ENCODE assay signal across 8 cellular contexts in genomic region chr4:18020145-18020670, GRCh38. TPM values are rescaled to one million over a fixed set of nuclear protein-coding genes. Genes with fewer than 3 reads are reported as not detected.
DNase-seq lines count a peak whose midpoint lies in the region; ATAC-seq and TF ChIP-seq lines count a peak whose summit lies in the region.

No MANE protein-coding gene starts in this region.

- peak overlapping the region; percentile 87 to 95 for H3K27ac ChIP-seq in SK-N-SH (ENCODE audit: low read depth in 2 of 2, low read length in 1 of 2)
- H3K27ac ChIP-seq in PC-9: no peak overlapping the region
- peak overlapping the region in 1 of 2 donors; percentile 21 for H3K27ac ChIP-seq in lung (ENCODE audit: low read depth in 1 of 2, low read length in 1 of 2)
- H3K27ac ChIP-seq in tibial artery: peak overlapping the region; percentile 91 to 97

- WGBS in SK-N-SH (ENCODE audit: low lambda C conversion rate): 3% methylated on average over 16 of the region's 16 CpGs
- 5 to 6% methylated on average over 16 of the region's 16 CpGs for WGBS in lung, 2 donors

- CTCF ChIA-PET in SK-N-SH (lab: Yijun Ruan, JAX): interaction anchor here (1.1 to 2.6 kb wide), 2 partner anchors 203 to 346 kb away, joined by 4 to 7 read pairs; no protein-coding TSS in a partner anchor
- CTCF ChIA-PET in PC-9 (lab: Charles Lee): interaction anchor here (0.6 kb wide), 1 partner anchor 24 kb away, joined by 8 read pairs; no protein-coding TSS in a partner anchor

- H3F3A ChIP-seq in SK-N-SH (replicated peaks; ENCODE audit: insufficient read depth) (no peaks in the 10 kb centered on the region), PC-9 (ENCODE audit: insufficient read depth, low read depth) (no peaks in the 10 kb centered on the region)

- no peak for TF ChIP-seq EP300 in SK-N-SH (IDR thresholded peaks at IDR 0.05; ENCODE audit: borderline replicate concordance in 1 of 2, low read depth in 1 of 2, low read length in 1 of 2)

- ATAC-seq in SK-N-SH treated with all-trans-retinoic acid at 6 μM for 48 hours (no peak), lung (ENCODE audit: insufficient read depth, low FRiP score) (no peak), HG02852 (IDR thresholded peaks at IDR 0.05; ENCODE audit: unreplicated experiment) (no peak), HG02763 (IDR thresholded peaks at IDR 0.05; ENCODE audit: unreplicated experiment) (no peak)

- H3K4me2 ChIP-seq in SK-N-SH: peak overlapping the region; percentile 86
- H3K4me2 ChIP-seq in PC-9: peak overlapping the region; percentile 92

- intact Hi-C loops in PC-9 (cut with micrococcal nuclease; ENCODE audit: unreplicated experiment): loop anchor here (5.0 kb wide), 2 partner anchors 208 to 508 kb away; partner anchors contain the start of genes DCAF16, NCAPG and QDPR
- intact Hi-C loops in tibial artery (cut with DNase I; ENCODE audit: low total_unique reads): loop anchor here (5.0 kb wide), 1 partner anchor 208 kb away; the partner anchor contains the start of genes DCAF16 and NCAPG

- peaks cover 55% of the 10 kb centered on the region for H3K79me2 ChIP-seq in SK-N-SH (ENCODE audit: insufficient read depth)
- H3K79me2 ChIP-seq in PC-9 (ENCODE audit: low read depth): peaks cover 45% of the 10 kb centered on the region

- TF ChIP-seq RAD21 in SK-N-SH (IDR thresholded peaks at IDR 0.05; ENCODE audit: low read length): no peak

- BruUV-seq in PC-9 (replicated peaks; lab: Mats Ljungman, UMichigan): no TSS peak

- DNase-seq in SK-N-SH (no peak), PC-9 (peak in 1 of 2 experiments; percentile 5), cardiac fibroblast (ENCODE audit: low read depth in 2 of 2) (peak; percentile 26 to 34), lung (ENCODE audit: low spot score) (no peak), tibial artery (no peak)

- H3K4me3 ChIP-seq in SK-N-SH (ENCODE audit: low read depth in 2 of 2, low read length in 1 of 2) (peak overlapping the region; percentile 92 to 96), PC-9 (peak overlapping the region; percentile 75), cardiac fibroblast (replicated peaks in 1 of 2; ENCODE audit: low read depth in 2 of 2, low read length in 2 of 2) (peak overlapping the region; percentile 80 to 88), lung (peak overlapping the region; percentile 89), tibial artery (peak overlapping the region; percentile 91 to 97)

- H3K9me3 ChIP-seq in SK-N-SH: no peaks in the 10 kb centered on the region
- no peaks in the 10 kb centered on the region for H3K9me3 ChIP-seq in PC-9 (ENCODE audit: insufficient read depth, low read depth)
- no peaks in the 10 kb centered on the region for H3K9me3 ChIP-seq in lung (ENCODE audit: control insufficient read depth in 2 of 2, insufficient read depth in 1 of 2, low read length in 1 of 2)
- H3K9me3 ChIP-seq in tibial artery: no peaks in the 10 kb centered on the region

- H4K20me1 ChIP-seq in SK-N-SH (ENCODE audit: insufficient read depth) (peaks cover 7% of the 10 kb centered on the region; the same call in 1 of the 2 replicates), PC-9 (ENCODE audit: insufficient read depth) (no peaks in the 10 kb centered on the region)

- peaks cover 5 to 9% of the 10 kb centered on the region in 2 experiments; a peak in 3 of 4 replicates for H3K4me1 ChIP-seq in SK-N-SH (ENCODE audit: control insufficient read depth in 1 of 2, insufficient read depth in 2 of 2, low read depth in 1 of 2, low read length in 1 of 2)
- H3K4me1 ChIP-seq in PC-9 (replicated peaks; ENCODE audit: insufficient read depth): peaks cover 7% of the 10 kb centered on the region
- peaks cover 4% of the 10 kb centered on the region in 2 donors for H3K4me1 ChIP-seq in lung (ENCODE audit: control insufficient read depth in 2 of 2, insufficient read depth in 2 of 2, low read length in 2 of 2)
- peaks cover 0 to 11% (median 11%) of the 10 kb centered on the region in 4 donors for H3K4me1 ChIP-seq in tibial artery

- H3K9me2 ChIP-seq in SK-N-SH (no peaks in the 10 kb centered on the region), PC-9 (ENCODE audit: insufficient read depth) (no peaks in the 10 kb centered on the region)

- peak overlapping the region; percentile 93 for H3K9ac ChIP-seq in SK-N-SH

- H3K27me3 ChIP-seq in SK-N-SH (ENCODE audit: insufficient read depth) (no peaks in the 10 kb centered on the region), PC-9 (ENCODE audit: insufficient read depth, low read depth) (no peaks in the 10 kb centered on the region), lung (ENCODE audit: control insufficient read depth, insufficient read depth) (no peaks in the 10 kb centered on the region), tibial artery (no peaks in the 10 kb centered on the region)

- H3K36me3 ChIP-seq in SK-N-SH (replicated peaks in 1 of 2; ENCODE audit: control insufficient read depth in 1 of 2, insufficient read depth in 2 of 2, low read length in 1 of 2): no peaks in the 10 kb centered on the region
- no peaks in the 10 kb centered on the region for H3K36me3 ChIP-seq in PC-9 (ENCODE audit: low read depth)
- H3K36me3 ChIP-seq in lung (ENCODE audit: control insufficient read depth in 2 of 2, insufficient read depth in 2 of 2, low read length in 2 of 2): no peaks in the 10 kb centered on the region
- no peaks in the 10 kb centered on the region for H3K36me3 ChIP-seq in tibial artery

- POLR2A ChIA-PET in SK-N-SH (lab: Yijun Ruan, JAX) (interaction anchor here (1.1 kb wide), 1 partner anchor 299 kb away, joined by 3 read pairs; no protein-coding TSS in a partner anchor), PC-9 (lab: Charles Lee; ENCODE audit: unreplicated experiment) (no interaction called here)

- peak overlapping the region; percentile 49 for H2AFZ ChIP-seq in SK-N-SH (ENCODE audit: low read depth)
- H2AFZ ChIP-seq in PC-9: peak overlapping the region; percentile 88

- no peak for TF ChIP-seq CTCF in SK-N-SH (IDR thresholded peaks at IDR 0.05)
- no peak for TF ChIP-seq CTCF in PC-9 (conservative IDR thresholded peaks at IDR 0.05)
- TF ChIP-seq CTCF in cardiac fibroblast (IDR thresholded peaks at IDR 0.05; ENCODE audit: low read depth, low read length): no peak
- no peak for TF ChIP-seq CTCF in lung (IDR thresholded peaks at IDR 0.05; ENCODE audit: control extremely low read depth, extremely low read depth)
- no peak for TF ChIP-seq CTCF in tibial artery (IDR thresholded peaks at IDR 0.05)

TF ChIP-seq in SK-N-SH, 30 proteins besides CTCF, POLR2A, EP300 and RAD21:
- no peak for TF ChIP-seq GATA2 (CRISPR knock-in tag; IDR thresholded peaks at IDR 0.05)
- TF ChIP-seq MAX (IDR thresholded peaks at IDR 0.05; ENCODE audit: low read depth): peak; percentile 11; the same call in 1 of the 2 replicates

TF ChIP-seq in SK-N-SH treated with all-trans-retinoic acid at 6 μM for 48 hours, 23 proteins besides CTCF, POLR2A, EP300 and RAD21 (continues in another document):
- TF ChIP-seq ZNF565 (CRISPR knock-in tag; conservative IDR thresholded peaks at IDR 0.05; ENCODE audit: low read depth) (no peak), ARNTL (CRISPR knock-in tag; IDR thresholded peaks at IDR 0.05; ENCODE audit: borderline replicate concordance, low read depth) (no peak), OSR1 (CRISPR knock-in tag; IDR thresholded peaks at IDR 0.05) (no peak), ZNF8 (CRISPR knock-in tag; IDR thresholded peaks at IDR 0.05) (no peak), ZNF70 (CRISPR knock-in tag; IDR thresholded peaks at IDR 0.05) (no peak), SNAI2 (CRISPR knock-in tag; IDR thresholded peaks at IDR 0.05) (no peak), TSHZ2 (CRISPR knock-in tag; IDR thresholded peaks at IDR 0.05) (no peak), PPARA (CRISPR knock-in tag; IDR thresholded peaks at IDR 0.05; ENCODE audit: borderline replicate concordance) (no peak), CSRNP3 (CRISPR knock-in tag; IDR thresholded peaks at IDR 0.05) (no peak), CSDC2 (CRISPR knock-in tag; IDR thresholded peaks at IDR 0.05) (no peak), ESRRG (CRISPR knock-in tag; IDR thresholded peaks at IDR 0.05) (no peak)

RNA-seq across cellular contexts. Expression of gene LCORL, which starts 1.3 kb away (rescaled TPM):
- polyA plus RNA-seq in SK-N-SH (2012; rRNA removed) (1.9 and 2.7 TPM in 2 replicates), lung (1 to 10 TPM; 2.8 to 3.2 TPM)
- 3.8 and 4.1 TPM in 2 replicates for polyA plus RNA-seq in SK-N-SH (2012; cell fraction: cytosol; rRNA removed)
- 3.0 TPM in 2 replicates for polyA plus RNA-seq in SK-N-SH (2012; cell fraction: nucleus; rRNA removed)
- total RNA-seq in PC-9 (2021) (13.8 and 22.9 TPM in 2 replicates), lung (10 to 100 TPM; 10.7 to 29.0 TPM)

Comparison
In these comparisons a context has a peak if more than half of its experiments do, and no peak if none do; other contexts are left out.
1. DNase-seq: peak in cardiac fibroblast (2 of 2); none in SK-N-SH (single experiment), lung (single experiment) and tibial artery (0 of 2).
2. Peak in every context shown above with its lines, with median percentiles within 50 percentile points of each other: H3K4me3 ChIP-seq.